ENCODE assay signal across 13 cellular contexts in genomic region chr13:105196052-105196451, GRCh38.
DNase-seq lines count a peak whose midpoint lies in the region; TF ChIP-seq lines count a peak whose summit lies in the region.
"Had no signal": no experiment of that assay in that cellular context is flagged by ENCODE, and none has a peak within 500 bp of the region (broad histone marks: within the 10 kb centered on the region; RNA-seq: fewer than 3 reads in every experiment).

No MANE protein-coding gene starts in this region.

- DNase-seq in AG09309 (ENCODE audit: low read depth) (peak; percentile 16), HS-5 (ENCODE audit: low read depth) (peak; percentile 71), astrocyte of the cerebellum (ENCODE audit: low read depth) (peak; percentile 43), iPS-NIHi7 (ENCODE audit: extremely low spot score) (peak; percentile 14), NK-92 (lab: John Stamatoyannopoulos, UW; ENCODE audit: unreplicated experiment) (no peak), HuH-7 (ENCODE audit: low spot score) (no peak), right atrium auricular region (ENCODE audit: low spot score) (no peak), AML-193 (lab: John Stamatoyannopoulos, UW) (no peak)
- DNase-seq: activated CD4-positive, CD25-positive, alpha-beta regulatory T cell treated with anti-CD3 and anti-CD28 coated beads, Interleukin-2, amount 50 U/mL, for 72 hours; caudate nucleus; CD4-positive, CD25-positive, alpha-beta regulatory T cell; NCI-H2081 treated with DMSO at 0.1 percent for 48 hours; stimulated activated CD4-positive, alpha-beta T cell treated with anti-CD3 and anti-CD28 coated beads, Interleukin-4, amount 100 ng/mL, for 4 hours had no signal

- no peaks in the 10 kb centered on the region for H3K27me3 ChIP-seq in right atrium auricular region

- H3K36me3 ChIP-seq in right atrium auricular region, result no peaks in the 10 kb centered on the region

- TF ChIP-seq CTCF in AG09309 (IDR thresholded peaks at IDR 0.05; ENCODE audit: control insufficient read depth, insufficient read depth, low read depth, low read length, missing control alignments) (no peak), astrocyte of the cerebellum (IDR thresholded peaks at IDR 0.05; ENCODE audit: low read depth, low read length, missing control alignments) (no peak), right atrium auricular region (IDR thresholded peaks at IDR 0.05) (no peak)

- no peak overlapping the region for H3K27ac ChIP-seq in right atrium auricular region

- no peaks in the 10 kb centered on the region for H3K4me1 ChIP-seq in right atrium auricular region

- in situ Hi-C loops in astrocyte of the cerebellum (cut with HindIII; ENCODE audit: low sequenced_read_pairs), result no loop called here

- no peaks in the 10 kb centered on the region for H3K9me3 ChIP-seq in right atrium auricular region

- H3K4me3 ChIP-seq in AG09309 (ENCODE audit: control insufficient read depth, low read depth, low read length) (no peak overlapping the region), astrocyte of the cerebellum (ENCODE audit: low read depth, low read length) (no peak overlapping the region), right atrium auricular region (no peak overlapping the region)

Comparison
In these comparisons a context has a peak if more than half of its experiments do, and no peak if none do; other contexts are left out.
1. DNase-seq: peak in AG09309 (single experiment), HS-5 (single experiment), astrocyte of the cerebellum (single experiment) and iPS-NIHi7 (single experiment); none in NK-92 (single experiment), HuH-7 (single experiment), right atrium auricular region (single experiment) and AML-193 (0 of 2).